In the genomic region with DNA sequence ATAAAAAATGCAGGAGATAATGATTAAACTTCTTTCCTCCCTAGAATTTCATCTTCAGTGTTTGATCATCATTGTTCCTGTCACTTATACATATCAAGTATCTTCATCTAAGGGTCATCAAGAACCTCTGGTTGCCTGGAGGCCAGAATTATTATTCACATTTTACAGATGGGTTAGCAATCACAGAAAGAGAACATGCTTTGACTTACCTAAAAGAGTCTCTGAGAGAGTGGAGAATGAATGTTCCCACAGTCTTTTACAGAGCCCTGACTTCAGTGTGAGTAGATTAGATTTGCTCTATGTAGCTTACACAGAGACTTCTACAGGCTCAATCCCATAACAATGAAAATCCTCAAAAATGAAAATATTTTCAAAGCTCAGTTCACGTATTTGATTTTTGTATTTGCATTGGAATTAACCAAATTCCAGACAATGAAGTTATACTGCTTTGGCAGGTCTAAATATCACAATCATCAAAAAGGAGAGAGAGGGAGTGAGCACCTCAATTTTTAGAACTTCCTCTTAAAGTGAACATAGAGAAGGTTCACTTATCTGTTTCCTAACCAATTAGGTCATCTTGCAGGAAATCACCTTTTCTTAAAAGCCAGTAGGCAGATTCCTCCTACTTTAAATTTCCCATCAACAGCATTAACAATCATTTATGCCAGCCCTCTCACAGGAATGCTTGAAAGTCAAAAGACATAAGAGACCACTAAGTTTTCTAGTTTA, we compare ENCODE assay signal across 14 cellular contexts.
A peak's percentile ranks its signal among the peaks of the same experiment; 100 is the strongest.
DNase-seq lines count a peak whose midpoint lies in the region; ATAC-seq and TF ChIP-seq lines count a peak whose summit lies in the region.
"Had no signal": no experiment of that assay in that cellular context is flagged by ENCODE, and none has a peak within 500 bp of the region (broad histone marks: within the 10 kb centered on the region; RNA-seq: fewer than 3 reads in every experiment).

No MANE protein-coding gene starts in this region.

- in situ Hi-C loops in G401 (cut with HindIII; ENCODE audit: low sequenced_read_pairs), result no loop called here

- POLR2A ChIA-PET in naive thymus-derived CD8-positive, alpha-beta T cell (lab: Charles Lee), result interaction anchor here (0.7 to 0.8 kb wide), 2 partner anchors 103 to 152 kb away, joined by 3 read pairs; no protein-coding TSS in a partner anchor

- no peaks in the 10 kb centered on the region for H3K9me3 Mint-ChIP-seq in activated naive CD8-positive, alpha-beta T cell treated with anti-CD3 and anti-CD28 coated beads for 36 hours
- peaks cover 0 to 3% (median 0%) of the 10 kb centered on the region in 9 donors for H3K9me3 Mint-ChIP-seq in naive thymus-derived CD8-positive, alpha-beta T cell
- H3K9me3 Mint-ChIP-seq: WTC11 had no signal

- H3K36me3 Mint-ChIP-seq in activated naive CD8-positive, alpha-beta T cell treated with anti-CD3 and anti-CD28 coated beads for 36 hours, result peaks cover 4% of the 10 kb centered on the region
- no peaks in the 10 kb centered on the region for H3K36me3 Mint-ChIP-seq in naive thymus-derived CD8-positive, alpha-beta T cell
- H3K36me3 Mint-ChIP-seq: WTC11 had no signal

- H3K27ac Mint-ChIP-seq in activated naive CD8-positive, alpha-beta T cell treated with anti-CD3 and anti-CD28 coated beads for 36 hours, result peak overlapping the region; percentile 73
- H3K27ac Mint-ChIP-seq in naive thymus-derived CD8-positive, alpha-beta T cell, result peak overlapping the region in 8 of 10 donors; percentile 26 to 82 (median 68)
- H3K27ac Mint-ChIP-seq: WTC11 had no signal

- no peak overlapping the region for H3K4me3 ChIP-seq in left ventricle myocardium inferior
- H3K4me3 ChIP-seq: pancreas had no signal

- ATAC-seq in Right ventricle myocardium inferior (no peak), GM21381 (IDR thresholded peaks at IDR 0.05; ENCODE audit: unreplicated experiment) (no peak)
- ATAC-seq in naive thymus-derived CD8-positive, alpha-beta T cell, result peak in 1 of 2 donors; percentile 48
- ATAC-seq: WTC11 had no signal

- H3K27me3 ChIP-seq in left ventricle myocardium inferior (ENCODE audit: low read depth), result no peaks in the 10 kb centered on the region
- H3K27me3 ChIP-seq: pancreas had no signal

- intact Hi-C loops in left ventricle myocardium inferior (cut with micrococcal nuclease) (no loop called here), Right ventricle myocardium inferior (cut with DNase I) (loop anchor here (10.0 kb wide), 1 partner anchor 149 kb away; no protein-coding TSS in a partner anchor)

- H3K36me3 ChIP-seq in left ventricle myocardium inferior, result no peaks in the 10 kb centered on the region
- H3K36me3 ChIP-seq: pancreas had no signal

- peak overlapping the region; percentile 37 for H3K27ac ChIP-seq in left ventricle myocardium inferior (replicated peaks)
- H3K27ac ChIP-seq: pancreas had no signal

- H3K4me1 Mint-ChIP-seq in activated naive CD8-positive, alpha-beta T cell treated with anti-CD3 and anti-CD28 coated beads for 36 hours, result peaks cover 43% of the 10 kb centered on the region
- H3K4me1 Mint-ChIP-seq in naive thymus-derived CD8-positive, alpha-beta T cell, result peaks cover 28 to 84% (median 50%) of the 10 kb centered on the region in 4 donors

- H3K4me1 ChIP-seq in left ventricle myocardium inferior, result peaks cover 56% of the 10 kb centered on the region

- TF ChIP-seq CTCF in left ventricle myocardium inferior (IDR thresholded peaks at IDR 0.05; ENCODE audit: borderline replicate concordance), result no peak

- no peak overlapping the region for H3K4me3 Mint-ChIP-seq in activated naive CD8-positive, alpha-beta T cell treated with anti-CD3 and anti-CD28 coated beads for 36 hours
- H3K4me3 Mint-ChIP-seq in naive thymus-derived CD8-positive, alpha-beta T cell, result peak overlapping the region in 4 of 10 donors; percentile 3 to 22 (median 12)
- H3K4me3 Mint-ChIP-seq: WTC11 had no signal

- no peaks in the 10 kb centered on the region for H3K27me3 Mint-ChIP-seq in activated naive CD8-positive, alpha-beta T cell treated with anti-CD3 and anti-CD28 coated beads for 36 hours
- no peaks in the 10 kb centered on the region for H3K27me3 Mint-ChIP-seq in naive thymus-derived CD8-positive, alpha-beta T cell

- no peak for DNase-seq in left ventricle myocardium inferior
- DNase-seq in Right ventricle myocardium inferior (ENCODE audit: missing footprints), result no peak
- no peak for DNase-seq in activated naive CD8-positive, alpha-beta T cell treated with anti-CD3 and anti-CD28 coated beads for 36 hours
- DNase-seq in naive thymus-derived CD8-positive, alpha-beta T cell, result no peak
- no peak for DNase-seq in NCI-H510A treated with DMSO at 0.1 percent for 48 hours (lab: John Stamatoyannopoulos, UW)
- no peak for DNase-seq in G401 (ENCODE audit: low spot score)
- no peak for DNase-seq in hypothalamus (lab: John Stamatoyannopoulos, UW)
- DNase-seq: AML-193, cortex of kidney, Karpas-422, NCI-H2171 treated with DMSO at 0.1 percent for 48 hours, pancreas had no signal

- no peaks in the 10 kb centered on the region for H3K9me3 ChIP-seq in left ventricle myocardium inferior (replicated peaks)
- H3K9me3 ChIP-seq: pancreas had no signal
